In genomic region chr19:41545547-41545946, GRCh38 we compare ENCODE assay signal across 12 cellular contexts. TPM values are rescaled to one million over a fixed set of nuclear protein-coding genes. Genes with fewer than 3 reads are reported as not detected.
DNase-seq lines count a peak whose midpoint lies in the region; ATAC-seq, FAIRE-seq and TF ChIP-seq lines count a peak whose summit lies in the region.
"Had no signal": no experiment of that assay in that cellular context is flagged by ENCODE, and none has a peak within 500 bp of the region (broad histone marks: within the 10 kb centered on the region; RNA-seq: fewer than 3 reads in every experiment).

No MANE protein-coding gene starts in this region.

- H2AFZ ChIP-seq in OCI-LY3 (ENCODE audit: low read depth, low read length) = peak overlapping the region; percentile 93

- no peak for TF ChIP-seq EP300 in stomach (IDR thresholded peaks at IDR 0.05)

- H3K4me3 ChIP-seq in OCI-LY3 (ENCODE audit: low read length) (no peak overlapping the region; the same call in 1 of the 2 replicates), stomach (peak overlapping the region in 1 of 4 donors; percentile 12)

- H3K36me3 ChIP-seq in OCI-LY3 (replicated peaks; ENCODE audit: low read depth, low read length) (no peaks in the 10 kb centered on the region), stomach (no peaks in the 10 kb centered on the region)

- no peaks in the 10 kb centered on the region for H3K79me2 ChIP-seq in OCI-LY3 (ENCODE audit: low read length)

- intact Hi-C loops in activated naive CD4-positive, alpha-beta T cell treated with anti-CD3 and anti-CD28 coated beads for 36 hours (cut with micrococcal nuclease) = loop anchor here (5.0 kb wide), 2 partner anchors 148 to 193 kb away; partner anchors contain the start of genes BCKDHA, EXOSC5 and TGFB1
- intact Hi-C loops in dendritic cell treated with granulocyte-macrophage colony-stimulating factor and Interleukin-4, amounts not matched to agents 40 ng/mL and 50 ng/mL, for 4 days (cut with micrococcal nuclease) = no loop called here
- intact Hi-C loops in stomach (cut with DNase I; ENCODE audit: low total_unique reads) = no loop called here

- WGBS in stomach, 5 donors = 37 to 63% (median 48%) methylated on average over 6 of the region's 6 CpGs

- peak overlapping the region; percentile 61 for H3K4me2 ChIP-seq in OCI-LY3 (ENCODE audit: low read length)

- peak overlapping the region; percentile 81 for H3K4me3 Mint-ChIP-seq in activated naive CD4-positive, alpha-beta T cell treated with anti-CD3 and anti-CD28 coated beads for 36 hours
- peak overlapping the region; percentile 60 for H3K4me3 Mint-ChIP-seq in dendritic cell treated with granulocyte-macrophage colony-stimulating factor and Interleukin-4, amounts not matched to agents 40 ng/mL and 50 ng/mL, for 4 days

- no peaks in the 10 kb centered on the region for H3K9me3 Mint-ChIP-seq in activated naive CD4-positive, alpha-beta T cell treated with anti-CD3 and anti-CD28 coated beads for 36 hours
- no peaks in the 10 kb centered on the region for H3K9me3 Mint-ChIP-seq in dendritic cell treated with granulocyte-macrophage colony-stimulating factor and Interleukin-4, amounts not matched to agents 40 ng/mL and 50 ng/mL, for 4 days

- TF ChIP-seq CTCF in OCI-LY3 (IDR thresholded peaks at IDR 0.05; ENCODE audit: low read depth, low read length) (no peak), stomach (IDR thresholded peaks at IDR 0.05) (no peak)

- H3K4me1 Mint-ChIP-seq in activated naive CD4-positive, alpha-beta T cell treated with anti-CD3 and anti-CD28 coated beads for 36 hours (ENCODE audit: low read depth) = peaks cover 64% of the 10 kb centered on the region
- H3K4me1 Mint-ChIP-seq in dendritic cell treated with granulocyte-macrophage colony-stimulating factor and Interleukin-4, amounts not matched to agents 40 ng/mL and 50 ng/mL, for 4 days (ENCODE audit: low read depth) = peaks cover 60% of the 10 kb centered on the region

- no peak for FAIRE-seq in urothelium cell line (lab: Jason Lieb, UNC)

- H3K27me3 Mint-ChIP-seq in activated naive CD4-positive, alpha-beta T cell treated with anti-CD3 and anti-CD28 coated beads for 36 hours (ENCODE audit: low read depth) = no peaks in the 10 kb centered on the region
- H3K27me3 Mint-ChIP-seq in dendritic cell treated with granulocyte-macrophage colony-stimulating factor and Interleukin-4, amounts not matched to agents 40 ng/mL and 50 ng/mL, for 4 days = no peaks in the 10 kb centered on the region

- H3K9ac ChIP-seq in OCI-LY3 (ENCODE audit: low read length) = no peak overlapping the region

- H3K27ac Mint-ChIP-seq in activated naive CD4-positive, alpha-beta T cell treated with anti-CD3 and anti-CD28 coated beads for 36 hours = peak overlapping the region; percentile 100
- peak overlapping the region; percentile 90 for H3K27ac Mint-ChIP-seq in dendritic cell treated with granulocyte-macrophage colony-stimulating factor and Interleukin-4, amounts not matched to agents 40 ng/mL and 50 ng/mL, for 4 days

- H4K20me1 ChIP-seq in OCI-LY3 (ENCODE audit: insufficient read depth, low read length) = no peaks in the 10 kb centered on the region

- CTCF ChIA-PET in activated naive CD4-positive, alpha-beta T cell treated with anti-CD3 and anti-CD28 coated beads for 36 hours (lab: Charles Lee) = interaction anchor here (0.9 to 5.9 kb wide), 7 partner anchors 11 to 101 kb away, joined by 3 to 45 read pairs (median 4); no protein-coding TSS in a partner anchor

- H3K27me3 ChIP-seq in OCI-LY3 (ENCODE audit: low read depth, low read length) = no peaks in the 10 kb centered on the region
- H3K27me3 ChIP-seq in stomach = peaks cover 0 to 32% (median 8%) of the 10 kb centered on the region in 3 donors

- peaks cover 10% of the 10 kb centered on the region for H3K36me3 Mint-ChIP-seq in activated naive CD4-positive, alpha-beta T cell treated with anti-CD3 and anti-CD28 coated beads for 36 hours (ENCODE audit: low read depth)
- H3K36me3 Mint-ChIP-seq in dendritic cell treated with granulocyte-macrophage colony-stimulating factor and Interleukin-4, amounts not matched to agents 40 ng/mL and 50 ng/mL, for 4 days (ENCODE audit: low read depth) = no peaks in the 10 kb centered on the region

- TF ChIP-seq POLR2A in stomach (IDR thresholded peaks at IDR 0.05) = no peak

- ATAC-seq in GM21528 (IDR thresholded peaks at IDR 0.05; ENCODE audit: low FRiP score, unreplicated experiment) = no peak

- H3K27ac ChIP-seq in OCI-LY3 (ENCODE audit: low read length) (no peak overlapping the region), stomach (peak overlapping the region in 4 of 5 donors; percentile 38 to 70 (median 65))

- H3K4me1 ChIP-seq in OCI-LY3 (ENCODE audit: low read length) (peaks cover 47% of the 10 kb centered on the region), stomach (peaks cover 0 to 17% (median 0%) of the 10 kb centered on the region in 4 donors)

- peak; percentile 62 for DNase-seq in activated naive CD4-positive, alpha-beta T cell treated with anti-CD3 and anti-CD28 coated beads for 36 hours
- no peak for DNase-seq in activated naive CD4-positive, alpha-beta T cell (lab: John Stamatoyannopoulos, UW)
- DNase-seq in stomach (no peak), urothelium cell line (ENCODE audit: low spot score) (no peak), cerebellum (ENCODE audit: low spot score) (no peak)
- DNase-seq: activated CD4-positive, CD25-positive, alpha-beta regulatory T cell treated with anti-CD3 and anti-CD28 coated beads, Interleukin-2, amount 50 U/mL, for 72 hours; retina had no signal

- H3K9me3 ChIP-seq in OCI-LY3 (ENCODE audit: insufficient read depth, low read length) (no peaks in the 10 kb centered on the region), stomach (no peaks in the 10 kb centered on the region)

RNA-seq across cellular contexts. Expression of gene CEACAM21, which starts 30.4 kb away (rescaled TPM):
- total RNA-seq in activated naive CD4-positive, alpha-beta T cell treated with anti-CD3 and anti-CD28 coated beads for 36 hours = 10 to 100 TPM; 32.2 to 33.6 TPM
- total RNA-seq in stomach (1 to 10 TPM in 1 of 5 donors, not detected in 4; 2.0 TPM), cerebellum (2.4 TPM)
- polyA plus RNA-seq in stomach = 1 to 10 TPM in 1 of 3 donors, under 1 TPM in 1, not detected in 1; 0.63 to 6.1 TPM
- total RNA-seq: fibroblast of villous mesenchyme had no signal
- polyA plus RNA-seq: AG04450 had no signal
